Comparison of ENCODE assay signal across 1 cellular context in the genomic region with DNA sequence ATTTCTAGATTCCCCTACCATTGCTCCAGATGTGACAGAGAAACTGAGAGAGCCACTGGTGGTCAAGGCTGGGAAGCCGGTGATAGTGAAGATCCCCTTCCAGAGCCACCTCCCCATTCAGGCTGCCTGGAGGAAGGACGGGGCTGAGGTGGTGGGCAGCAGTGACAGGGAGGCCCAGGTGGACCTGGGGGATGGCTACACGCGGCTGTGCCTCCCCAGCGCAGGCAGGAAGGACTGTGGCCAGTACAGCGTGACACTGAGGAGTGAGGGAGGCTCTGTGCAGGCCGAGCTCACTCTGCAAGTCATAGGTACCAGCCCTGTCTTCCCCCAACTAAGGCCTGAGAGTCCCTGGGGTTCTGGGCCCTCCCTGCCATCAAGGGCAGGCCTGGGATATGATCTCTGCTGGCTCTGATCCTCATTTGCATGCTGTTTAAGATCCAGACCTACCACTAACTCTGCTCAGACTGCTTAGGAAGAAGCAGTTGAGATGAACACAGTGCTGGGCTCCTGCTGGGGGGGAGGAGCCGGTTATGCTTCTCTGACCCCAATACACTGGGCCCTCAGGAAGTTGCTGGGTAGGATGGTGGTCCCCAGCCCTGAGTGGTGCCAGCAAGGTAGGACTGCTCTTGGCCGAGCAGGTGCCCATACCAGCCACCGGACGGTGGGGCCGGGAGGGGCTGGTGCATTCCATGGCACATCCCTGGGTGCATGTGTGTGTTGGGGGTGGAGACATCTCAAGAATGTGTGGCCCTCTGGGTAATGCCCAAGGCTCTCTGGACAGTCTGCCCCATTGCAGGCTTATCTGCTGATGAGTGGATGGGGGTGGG.
TF ChIP-seq lines count a peak whose summit lies in the region.

No MANE protein-coding gene starts in this region.

TF ChIP-seq in GM23338, 12 proteins besides CTCF, POLR2A, EP300 and RAD21 (continued from another document):
- TF ChIP-seq, protein P1, sequence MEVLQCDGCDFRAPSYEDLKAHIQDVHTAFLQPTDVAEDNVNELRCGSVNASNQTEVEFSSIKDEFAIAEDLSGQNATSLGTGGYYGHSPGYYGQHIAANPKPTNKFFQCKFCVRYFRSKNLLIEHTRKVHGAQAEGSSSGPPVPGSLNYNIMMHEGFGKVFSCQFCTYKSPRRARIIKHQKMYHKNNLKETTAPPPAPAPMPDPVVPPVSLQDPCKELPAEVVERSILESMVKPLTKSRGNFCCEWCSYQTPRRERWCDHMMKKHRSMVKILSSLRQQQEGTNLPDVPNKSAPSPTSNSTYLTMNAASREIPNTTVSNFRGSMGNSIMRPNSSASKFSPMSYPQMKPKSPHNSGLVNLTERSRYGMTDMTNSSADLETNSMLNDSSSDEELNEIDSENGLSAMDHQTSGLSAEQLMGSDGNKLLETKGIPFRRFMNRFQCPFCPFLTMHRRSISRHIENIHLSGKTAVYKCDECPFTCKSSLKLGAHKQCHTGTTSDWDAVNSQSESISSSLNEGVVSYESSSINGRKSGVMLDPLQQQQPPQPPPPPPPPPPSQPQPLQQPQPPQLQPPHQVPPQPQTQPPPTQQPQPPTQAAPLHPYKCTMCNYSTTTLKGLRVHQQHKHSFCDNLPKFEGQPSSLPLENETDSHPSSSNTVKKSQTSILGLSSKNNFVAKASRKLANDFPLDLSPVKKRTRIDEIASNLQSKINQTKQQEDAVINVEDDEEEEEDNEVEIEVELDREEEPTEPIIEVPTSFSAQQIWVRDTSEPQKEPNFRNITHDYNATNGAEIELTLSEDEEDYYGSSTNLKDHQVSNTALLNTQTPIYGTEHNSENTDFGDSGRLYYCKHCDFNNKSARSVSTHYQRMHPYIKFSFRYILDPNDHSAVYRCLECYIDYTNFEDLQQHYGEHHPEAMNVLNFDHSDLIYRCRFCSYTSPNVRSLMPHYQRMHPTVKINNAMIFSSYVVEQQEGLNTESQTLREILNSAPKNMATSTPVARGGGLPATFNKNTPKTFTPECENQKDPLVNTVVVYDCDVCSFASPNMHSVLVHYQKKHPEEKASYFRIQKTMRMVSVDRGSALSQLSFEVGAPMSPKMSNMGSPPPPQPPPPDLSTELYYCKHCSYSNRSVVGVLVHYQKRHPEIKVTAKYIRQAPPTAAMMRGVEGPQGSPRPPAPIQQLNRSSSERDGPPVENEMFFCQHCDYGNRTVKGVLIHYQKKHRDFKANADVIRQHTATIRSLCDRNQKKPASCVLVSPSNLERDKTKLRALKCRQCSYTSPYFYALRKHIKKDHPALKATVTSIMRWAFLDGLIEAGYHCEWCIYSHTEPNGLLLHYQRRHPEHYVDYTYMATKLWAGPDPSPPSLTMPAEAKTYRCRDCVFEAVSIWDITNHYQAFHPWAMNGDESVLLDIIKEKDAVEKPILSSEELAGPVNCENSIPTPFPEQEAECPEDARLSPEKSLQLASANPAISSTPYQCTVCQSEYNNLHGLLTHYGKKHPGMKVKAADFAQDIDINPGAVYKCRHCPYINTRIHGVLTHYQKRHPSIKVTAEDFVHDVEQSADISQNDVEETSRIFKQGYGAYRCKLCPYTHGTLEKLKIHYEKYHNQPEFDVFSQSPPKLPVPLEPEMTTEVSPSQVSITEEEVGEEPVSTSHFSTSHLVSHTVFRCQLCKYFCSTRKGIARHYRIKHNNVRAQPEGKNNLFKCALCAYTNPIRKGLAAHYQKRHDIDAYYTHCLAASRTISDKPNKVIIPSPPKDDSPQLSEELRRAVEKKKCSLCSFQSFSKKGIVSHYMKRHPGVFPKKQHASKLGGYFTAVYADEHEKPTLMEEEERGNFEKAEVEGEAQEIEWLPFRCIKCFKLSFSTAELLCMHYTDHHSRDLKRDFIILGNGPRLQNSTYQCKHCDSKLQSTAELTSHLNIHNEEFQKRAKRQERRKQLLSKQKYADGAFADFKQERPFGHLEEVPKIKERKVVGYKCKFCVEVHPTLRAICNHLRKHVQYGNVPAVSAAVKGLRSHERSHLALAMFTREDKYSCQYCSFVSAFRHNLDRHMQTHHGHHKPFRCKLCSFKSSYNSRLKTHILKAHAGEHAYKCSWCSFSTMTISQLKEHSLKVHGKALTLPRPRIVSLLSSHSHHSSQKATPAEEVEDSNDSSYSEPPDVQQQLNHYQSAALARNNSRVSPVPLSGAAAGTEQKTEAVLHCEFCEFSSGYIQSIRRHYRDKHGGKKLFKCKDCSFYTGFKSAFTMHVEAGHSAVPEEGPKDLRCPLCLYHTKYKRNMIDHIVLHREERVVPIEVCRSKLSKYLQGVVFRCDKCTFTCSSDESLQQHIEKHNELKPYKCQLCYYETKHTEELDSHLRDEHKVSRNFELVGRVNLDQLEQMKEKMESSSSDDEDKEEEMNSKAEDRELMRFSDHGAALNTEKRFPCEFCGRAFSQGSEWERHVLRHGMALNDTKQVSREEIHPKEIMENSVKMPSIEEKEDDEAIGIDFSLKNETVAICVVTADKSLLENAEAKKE (CRISPR knock-in tag; IDR thresholded peaks at IDR 0.05), result no peak
